Comparison of ENCODE assay signal across 15 cellular contexts in the genomic region with DNA sequence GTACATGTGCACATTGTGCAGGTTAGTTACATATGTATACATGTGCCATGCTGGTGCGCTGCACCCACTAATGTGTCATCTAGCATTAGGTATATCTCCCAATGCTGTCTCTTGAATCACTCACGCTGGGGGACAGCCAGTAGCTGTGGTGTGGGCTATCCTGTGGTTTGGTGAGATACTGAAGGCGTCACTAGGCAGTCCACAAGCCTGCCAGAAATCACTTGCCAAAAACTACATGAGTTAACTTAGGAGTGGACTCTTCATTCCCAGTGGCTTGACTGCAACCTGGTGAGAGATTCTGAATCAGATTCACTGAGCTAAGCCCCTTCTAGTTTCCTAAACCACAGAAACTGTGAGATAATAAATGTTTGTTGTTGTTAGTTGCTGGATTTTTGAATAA.
DNase-seq lines count a peak whose midpoint lies in the region; ATAC-seq and TF ChIP-seq lines count a peak whose summit lies in the region.
"Had no signal": no experiment of that assay in that cellular context is flagged by ENCODE, and none has a peak within 500 bp of the region (broad histone marks: within the 10 kb centered on the region; RNA-seq: fewer than 3 reads in every experiment).

No MANE protein-coding gene starts in this region.

- H3K4me3 ChIP-seq in mammary epithelial cell (replicated peaks in 1 of 3; ENCODE audit: insufficient read depth in 1 of 3, low read depth in 2 of 3, low read length in 3 of 3), result no peak overlapping the region
- H3K4me3 ChIP-seq: sigmoid colon, stomach had no signal

- ATAC-seq in activated CD4-positive, alpha-beta T cell treated with anti-CD3 and anti-CD28 coated beads for 36 hours, result peak; percentile 73
- no peak for ATAC-seq in HG02571 (IDR thresholded peaks at IDR 0.05; ENCODE audit: unreplicated experiment)

- H3K27me3 ChIP-seq in mammary epithelial cell (ENCODE audit: insufficient read depth, low read length), result no peaks in the 10 kb centered on the region
- H3K27me3 ChIP-seq: sigmoid colon, stomach had no signal

- POLR2A ChIA-PET in activated CD4-positive, alpha-beta T cell treated with anti-CD3 and anti-CD28 coated beads for 36 hours (lab: Charles Lee), result no interaction called here
- POLR2A ChIA-PET in activated CD4-positive, alpha-beta T cell treated with anti-CD3 and anti-CD28 coated beads, Interleukin-2, amount 10 ng/mL, durations not matched to agents 7 days and 5 days (lab: Charles Lee), result no interaction called here

- H2AFZ ChIP-seq in mammary epithelial cell (ENCODE audit: low read depth, low read length), result no peak overlapping the region

- H3K4me3 Mint-ChIP-seq in activated CD4-positive, alpha-beta T cell treated with anti-CD3 and anti-CD28 coated beads for 36 hours, result no peak overlapping the region
- no peak overlapping the region for H3K4me3 Mint-ChIP-seq in activated CD4-positive, alpha-beta T cell treated with anti-CD3 and anti-CD28 coated beads, Interleukin-2, amount 10 ng/mL, durations not matched to agents 7 days and 5 days
- H3K4me3 Mint-ChIP-seq in Calu3 (ENCODE audit: low read depth, unreplicated experiment) (no peak overlapping the region), type B pancreatic cell (no peak overlapping the region)

- no peaks in the 10 kb centered on the region for H4K20me1 ChIP-seq in mammary epithelial cell (ENCODE audit: insufficient read depth, low read length)

- no peaks in the 10 kb centered on the region for H3K27me3 Mint-ChIP-seq in activated CD4-positive, alpha-beta T cell treated with anti-CD3 and anti-CD28 coated beads for 36 hours
- H3K27me3 Mint-ChIP-seq in activated CD4-positive, alpha-beta T cell treated with anti-CD3 and anti-CD28 coated beads, Interleukin-2, amount 10 ng/mL, durations not matched to agents 7 days and 5 days, result no peaks in the 10 kb centered on the region
- peaks cover 18% of the 10 kb centered on the region for H3K27me3 Mint-ChIP-seq in Calu3 (ENCODE audit: unreplicated experiment)
- H3K27me3 Mint-ChIP-seq in type B pancreatic cell, result no peaks in the 10 kb centered on the region

- no peaks in the 10 kb centered on the region for H3K36me3 ChIP-seq in mammary epithelial cell (ENCODE audit: insufficient read depth, low read length)
- H3K36me3 ChIP-seq: sigmoid colon, stomach had no signal

- no peak overlapping the region for H3K9ac ChIP-seq in mammary epithelial cell (ENCODE audit: insufficient read depth, low read length)

- H3K79me2 ChIP-seq in mammary epithelial cell (ENCODE audit: insufficient read depth, low read length), result no peaks in the 10 kb centered on the region

- in situ Hi-C loops in mammary epithelial cell (cut with MboI; ENCODE audit: low sequenced_read_pairs in 2 of 2), result loop anchor here in 1 of 2 donors (10.0 kb wide), 1 partner anchor 189 kb away; a partner anchor contains a TSS

- no peak overlapping the region for H3K27ac ChIP-seq in mammary epithelial cell (ENCODE audit: insufficient read depth, low read depth, low read length)
- H3K27ac ChIP-seq: stomach had no signal

- CTCF ChIA-PET in activated CD4-positive, alpha-beta T cell treated with anti-CD3 and anti-CD28 coated beads for 36 hours (lab: Charles Lee), result interaction anchor here (0.6 to 1.0 kb wide), 2 partner anchors 8 to 384 kb away, joined by 3 read pairs; no protein-coding TSS in a partner anchor
- CTCF ChIA-PET in activated CD4-positive, alpha-beta T cell treated with anti-CD3 and anti-CD28 coated beads, Interleukin-2, amount 10 ng/mL, durations not matched to agents 7 days and 5 days (lab: Charles Lee), result no interaction called here
- CTCF ChIA-PET in mammary epithelial cell (lab: Charles Lee; ENCODE audit: low non-redundant PET), result no interaction called here
- CTCF ChIA-PET in Calu3 (lab: Charles Lee), result interaction anchor here (1.2 kb wide), 1 partner anchor 101 kb away, joined by 3 read pairs; no protein-coding TSS in a partner anchor

- dilution Hi-C loops in mammary epithelial cell (cut with HindIII; ENCODE audit: low sequenced_read_pairs), result no loop called here

- no peak overlapping the region for H3K4me2 ChIP-seq in mammary epithelial cell (ENCODE audit: insufficient read depth, low read depth, low read length)

- no peaks in the 10 kb centered on the region for H3K4me1 ChIP-seq in mammary epithelial cell (ENCODE audit: insufficient read depth, low read length)
- H3K4me1 ChIP-seq: sigmoid colon, stomach had no signal

- intact Hi-C loops in activated CD4-positive, alpha-beta T cell treated with anti-CD3 and anti-CD28 coated beads for 36 hours (cut with DNase I, micrococcal nuclease), result no loop called here
- intact Hi-C loops in mammary epithelial cell (cut with micrococcal nuclease) (loop anchor here (5.0 to 10.0 kb wide), 2 partner anchors 129 to 191 kb away; a partner anchor contains a TSS), Calu3 (cut with micrococcal nuclease; ENCODE audit: unreplicated experiment) (no loop called here)

- H3K9me3 ChIP-seq in mammary epithelial cell (replicated peaks; ENCODE audit: insufficient read depth, low read length), result no peaks in the 10 kb centered on the region
- H3K9me3 ChIP-seq: sigmoid colon, stomach had no signal

- peak; percentile 53 for DNase-seq in activated CD4-positive, alpha-beta T cell treated with anti-CD3 and anti-CD28 coated beads for 36 hours
- no peak for DNase-seq in activated CD4-positive, alpha-beta T cell treated with anti-CD3 and anti-CD28 coated beads, Interleukin-2, amount 10 ng/mL, durations not matched to agents 7 days and 5 days
- DNase-seq in M059J (ENCODE audit: low read depth), result peak; percentile 96
- DNase-seq in mammary epithelial cell, result peak; percentile 76
- peak; percentile 9 for DNase-seq in medulla oblongata (ENCODE audit: extremely low spot score)
- no peak for DNase-seq in Calu3
- no peak for DNase-seq in type B pancreatic cell (ENCODE audit: extremely low spot score, unreplicated experiment)
- DNase-seq: 8988T; activated naive CD4-positive, alpha-beta T cell treated with Interleukin-2 at 50 U/mL for 16 hours; cerebellar nuclear complex; HCEC 1CT; mesendoderm; sigmoid colon; stomach had no signal

- TF ChIP-seq CTCF in mammary epithelial cell (conservative IDR thresholded peaks at IDR 0.05 in 1 of 2, IDR thresholded peaks at IDR 0.05 in 1 of 2; ENCODE audit: extremely low read depth in 1 of 2, insufficient read depth in 1 of 2, low read depth in 1 of 2, low read length in 2 of 2) (no peak), Calu3 (IDR thresholded peaks at IDR 0.05; ENCODE audit: unreplicated experiment) (no peak), type B pancreatic cell (conservative IDR thresholded peaks at IDR 0.05) (no peak)

- 30% methylated on average over 2 of the region's 3 CpGs for whole genome bisulfite sequencing in mammary epithelial cell (ENCODE audit: low coverage, missing lambda C conversion rate)

- peaks cover 22% of the 10 kb centered on the region for H3K4me1 Mint-ChIP-seq in activated CD4-positive, alpha-beta T cell treated with anti-CD3 and anti-CD28 coated beads for 36 hours
- peaks cover 7% of the 10 kb centered on the region for H3K4me1 Mint-ChIP-seq in activated CD4-positive, alpha-beta T cell treated with anti-CD3 and anti-CD28 coated beads, Interleukin-2, amount 10 ng/mL, durations not matched to agents 7 days and 5 days
- peaks cover 12% of the 10 kb centered on the region for H3K4me1 Mint-ChIP-seq in Calu3 (ENCODE audit: low read depth, unreplicated experiment)
- H3K4me1 Mint-ChIP-seq in type B pancreatic cell (ENCODE audit: unreplicated experiment), result peaks cover 21% of the 10 kb centered on the region

- BruUV-seq in mammary epithelial cell (replicated peaks; lab: Mats Ljungman, UMichigan) (no TSS peak), Calu3 (replicated peaks; lab: Mats Ljungman, UMichigan) (no TSS peak)

- H3K27ac Mint-ChIP-seq in activated CD4-positive, alpha-beta T cell treated with anti-CD3 and anti-CD28 coated beads for 36 hours, result no peak overlapping the region
- H3K27ac Mint-ChIP-seq in activated CD4-positive, alpha-beta T cell treated with anti-CD3 and anti-CD28 coated beads, Interleukin-2, amount 10 ng/mL, durations not matched to agents 7 days and 5 days, result no peak overlapping the region
- H3K27ac Mint-ChIP-seq in Calu3 (ENCODE audit: unreplicated experiment) (no peak overlapping the region), type B pancreatic cell (no peak overlapping the region)

- no peaks in the 10 kb centered on the region for H3K9me3 Mint-ChIP-seq in activated CD4-positive, alpha-beta T cell treated with anti-CD3 and anti-CD28 coated beads for 36 hours (ENCODE audit: low read depth)
- no peaks in the 10 kb centered on the region for H3K9me3 Mint-ChIP-seq in activated CD4-positive, alpha-beta T cell treated with anti-CD3 and anti-CD28 coated beads, Interleukin-2, amount 10 ng/mL, durations not matched to agents 7 days and 5 days
- no peaks in the 10 kb centered on the region for H3K9me3 Mint-ChIP-seq in Calu3 (ENCODE audit: low read depth, unreplicated experiment)
- H3K9me3 Mint-ChIP-seq in type B pancreatic cell, result no peaks in the 10 kb centered on the region

- peaks cover 10% of the 10 kb centered on the region for H3K36me3 Mint-ChIP-seq in activated CD4-positive, alpha-beta T cell treated with anti-CD3 and anti-CD28 coated beads for 36 hours (ENCODE audit: low read depth)
- no peaks in the 10 kb centered on the region for H3K36me3 Mint-ChIP-seq in activated CD4-positive, alpha-beta T cell treated with anti-CD3 and anti-CD28 coated beads, Interleukin-2, amount 10 ng/mL, durations not matched to agents 7 days and 5 days (ENCODE audit: low read depth)
- H3K36me3 Mint-ChIP-seq in Calu3 (ENCODE audit: insufficient read depth, unreplicated experiment), result no peaks in the 10 kb centered on the region
- H3K36me3 Mint-ChIP-seq in type B pancreatic cell, result no peaks in the 10 kb centered on the region

Comparison
In these comparisons a context has a peak if more than half of its experiments do, and no peak if none do; other contexts are left out.
1. DNase-seq: peak in activated CD4-positive, alpha-beta T cell treated with anti-CD3 and anti-CD28 coated beads for 36 hours (single experiment), M059J (single experiment), mammary epithelial cell (single experiment) and medulla oblongata (single experiment); none in activated CD4-positive, alpha-beta T cell treated with anti-CD3 and anti-CD28 coated beads, Interleukin-2, amount 10 ng/mL, durations not matched to agents 7 days and 5 days (single experiment), Calu3 (single experiment) and type B pancreatic cell (single experiment).
2. CTCF ChIA-PET loops: an anchor here in activated CD4-positive, alpha-beta T cell treated with anti-CD3 and anti-CD28 coated beads for 36 hours (0.6 to 1.0 kb wide) and Calu3 (1.2 kb wide); none called in activated CD4-positive, alpha-beta T cell treated with anti-CD3 and anti-CD28 coated beads, Interleukin-2, amount 10 ng/mL, durations not matched to agents 7 days and 5 days and mammary epithelial cell.